In the genomic region with DNA sequence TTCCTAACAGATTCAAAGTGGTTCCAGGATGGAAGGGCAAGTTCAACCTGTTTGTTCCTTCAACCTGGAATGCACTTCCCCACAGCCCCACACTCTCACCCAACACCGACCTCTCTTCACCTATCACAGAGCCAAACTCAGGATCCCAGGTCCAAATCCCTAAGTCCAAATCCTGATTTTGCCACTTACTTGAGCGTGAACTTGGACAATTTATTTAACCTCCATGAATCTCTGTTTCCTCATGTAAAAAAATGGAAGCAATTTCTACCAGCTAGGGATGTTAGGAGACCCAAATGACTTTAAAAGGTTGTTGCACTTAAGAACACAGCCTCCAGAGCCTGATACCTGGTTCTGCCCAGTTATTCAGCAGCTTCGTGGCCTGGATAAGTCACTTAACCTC, we compare ENCODE assay signal across 20 cellular contexts. TPM values are rescaled to one million over a fixed set of nuclear protein-coding genes. Genes with fewer than 3 reads are reported as not detected.
"Had no signal": no experiment of that assay in that cellular context is flagged by ENCODE, and none has a peak within 500 bp of the region (broad histone marks: within the 10 kb centered on the region; RNA-seq: fewer than 3 reads in every experiment).

No MANE protein-coding gene starts in this region.

- H3K9me3 Mint-ChIP-seq: activated T-cell treated with anti-CD3 and anti-CD28 coated beads, Interleukin-2, amount 50 U/mL, for 4 hours; nephron; stimulated activated naive B cell treated with anti-CD40 and anti-IgM and Interleukin-4, amounts not matched to agents 10 μg/mL and 1 μg/mL and 100 μg/mL, for 72 hours had no signal

- H3K27me3 ChIP-seq: foreskin keratinocyte had no signal

- H3K27ac Mint-ChIP-seq: activated CD4-positive, alpha-beta memory T cell treated with anti-CD3 and anti-CD28 coated beads, Interleukin-2, amount 10 ng/mL, durations not matched to agents 7 days and 5 days; activated CD4-positive, alpha-beta T cell treated with anti-CD3 and anti-CD28 coated beads for 36 hours; stimulated activated naive B cell treated with anti-CD40 and anti-IgM and Interleukin-4, amounts not matched to agents 10 μg/mL and 1 μg/mL and 100 μg/mL, for 72 hours had no signal

- H3K4me1 ChIP-seq: foreskin keratinocyte had no signal

- ATAC-seq: activated CD4-positive, alpha-beta T cell treated with anti-CD3 and anti-CD28 coated beads for 36 hours; activated naive CD4-positive, alpha-beta T cell treated with anti-CD3 and anti-CD28 coated beads, Interleukin-2, amount 50 U/mL, for 72 hours; activated T-cell treated with anti-CD3 and anti-CD28 coated beads, Interleukin-2, amount 50 U/mL, for 4 hours; stimulated activated naive B cell treated with anti-CD40 and anti-IgM and Interleukin-4, amounts not matched to agents 10 μg/mL and 1 μg/mL and 100 μg/mL, for 72 hours; T-cell had no signal

- H3K36me3 ChIP-seq: tibial artery, WERI-Rb-1 had no signal

- H3K4me3 Mint-ChIP-seq: activated CD4-positive, alpha-beta memory T cell treated with anti-CD3 and anti-CD28 coated beads, Interleukin-2, amount 10 ng/mL, durations not matched to agents 7 days and 5 days; activated CD4-positive, alpha-beta T cell treated with anti-CD3 and anti-CD28 coated beads for 36 hours; activated T-cell treated with anti-CD3 and anti-CD28 coated beads, Interleukin-2, amount 50 U/mL, for 4 hours; nephron; stimulated activated naive B cell treated with anti-CD40 and anti-IgM and Interleukin-4, amounts not matched to agents 10 μg/mL and 1 μg/mL and 100 μg/mL, for 72 hours had no signal

- H3K27ac ChIP-seq: foreskin keratinocyte, tibial artery, WERI-Rb-1 had no signal

- H3K36me3 Mint-ChIP-seq: activated naive CD4-positive, alpha-beta T cell treated with anti-CD3 and anti-CD28 coated beads, Interleukin-2, amount 50 U/mL, for 72 hours; stimulated activated naive B cell treated with anti-CD40 and anti-IgM and Interleukin-4, amounts not matched to agents 10 μg/mL and 1 μg/mL and 100 μg/mL, for 72 hours; T-cell had no signal

- DNase-seq: activated CD4-positive, alpha-beta memory T cell treated with anti-CD3 and anti-CD28 coated beads, Interleukin-2, amount 10 ng/mL, durations not matched to agents 7 days and 5 days; activated CD4-positive, alpha-beta T cell treated with anti-CD3 and anti-CD28 coated beads for 36 hours; activated effector memory CD4-positive, alpha-beta T cell treated with anti-CD3 and anti-CD28 coated beads, Interleukin-2, amount 50 U/mL, for 16 hours; activated T-cell treated with anti-CD3 and anti-CD28 coated beads, Interleukin-2, amount 50 U/mL, for 4 hours; effector CD4-positive, alpha-beta T cell; nucleus accumbens; stimulated activated CD4-positive, alpha-beta T cell treated with anti-CD3 and anti-CD28 coated beads, Interleukin-15, amount 100 ng/mL, for 24 hours; stimulated activated CD4-positive, alpha-beta T cell treated with anti-CD3 and anti-CD28 coated beads, Interleukin-4, amount 100 ng/mL, for 1 hour; stimulated activated naive B cell treated with anti-CD40 and anti-IgM and Interleukin-4, amounts not matched to agents 10 μg/mL and 1 μg/mL and 100 μg/mL, for 72 hours; T-cell; tibial artery; WERI-Rb-1 had no signal

- FAIRE-seq: islet of Langerhans had no signal

- H3K9me3 ChIP-seq: mucosa of descending colon, tibial artery had no signal

- H3K4me3 ChIP-seq: mucosa of descending colon, skin epidermis, tibial artery had no signal

RNA-seq across cellular contexts. Expression of gene IGSF23, which starts 5.4 kb away (rescaled TPM):
- total RNA-seq: activated CD4-positive, alpha-beta memory T cell treated with anti-CD3 and anti-CD28 coated beads, Interleukin-2, amount 10 ng/mL, durations not matched to agents 7 days and 5 days; activated CD4-positive, alpha-beta T cell treated with anti-CD3 and anti-CD28 coated beads for 36 hours; activated naive CD4-positive, alpha-beta T cell treated with anti-CD3 and anti-CD28 coated beads, Interleukin-2, amount 50 U/mL, for 72 hours; activated T-cell treated with anti-CD3 and anti-CD28 coated beads, Interleukin-2, amount 50 U/mL, for 4 hours; cardiac septum; foreskin keratinocyte; mucosa of descending colon; posterior vena cava; T-cell had no signal
- polyA plus RNA-seq: foreskin keratinocyte had no signal
